In the genomic region with DNA sequence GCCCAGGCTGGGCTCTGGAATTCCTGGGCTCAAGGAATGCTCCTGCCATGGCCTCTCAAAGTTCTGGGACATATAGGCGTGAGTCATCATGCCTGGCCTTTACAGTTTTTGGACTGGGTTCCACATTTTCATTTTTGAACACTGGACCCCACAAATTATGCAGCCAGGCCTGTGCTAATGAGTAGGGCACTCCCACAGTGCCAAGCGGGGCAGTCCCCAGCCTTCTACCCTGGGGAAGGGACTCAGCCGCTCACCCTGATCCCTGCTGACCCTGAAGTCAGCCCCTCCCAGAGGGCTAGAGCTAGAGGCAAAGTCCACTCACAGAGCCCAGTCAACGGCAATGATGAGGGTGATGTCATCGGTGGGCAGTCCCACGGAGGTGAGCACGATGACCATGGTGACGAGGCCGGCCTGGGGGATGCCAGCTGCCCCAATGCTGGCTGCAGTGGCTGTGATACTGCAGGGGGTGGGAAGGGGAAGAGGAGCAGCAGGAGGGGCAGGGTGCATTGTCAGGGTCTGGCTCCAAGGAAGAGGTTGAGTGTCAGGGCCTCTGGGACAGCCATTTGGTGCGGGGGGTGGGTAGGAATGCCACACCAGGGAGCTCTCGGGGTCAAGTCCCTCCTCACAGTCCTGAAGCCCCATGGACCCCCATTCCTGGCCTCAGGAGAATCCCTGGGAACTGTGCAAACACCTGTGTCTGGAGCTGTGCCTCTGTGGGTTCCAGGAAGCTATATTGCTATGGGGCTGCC, we compare ENCODE assay signal across 2 cellular contexts.
TF ChIP-seq lines count a peak whose summit lies in the region.

No MANE protein-coding gene starts in this region.

TF ChIP-seq in SK-N-SH treated with all-trans-retinoic acid at 6 μM for 48 hours, 23 proteins besides CTCF, POLR2A, EP300 and RAD21 (continued from another document):
- TF ChIP-seq PPARA (CRISPR knock-in tag; IDR thresholded peaks at IDR 0.05; ENCODE audit: borderline replicate concordance) (no peak), SNAI2 (CRISPR knock-in tag; IDR thresholded peaks at IDR 0.05) (no peak), ESRRG (CRISPR knock-in tag; IDR thresholded peaks at IDR 0.05) (no peak), ZC3H10 (CRISPR knock-in tag; IDR thresholded peaks at IDR 0.05) (no peak), TSHZ2 (CRISPR knock-in tag; IDR thresholded peaks at IDR 0.05) (no peak), CSDC2 (CRISPR knock-in tag; IDR thresholded peaks at IDR 0.05) (no peak), TOX (CRISPR knock-in tag; IDR thresholded peaks at IDR 0.05; ENCODE audit: borderline replicate concordance) (no peak), ZNF70 (CRISPR knock-in tag; IDR thresholded peaks at IDR 0.05) (no peak), BACH2 (CRISPR knock-in tag; IDR thresholded peaks at IDR 0.05; ENCODE audit: borderline replicate concordance) (no peak), ZNF565 (CRISPR knock-in tag; conservative IDR thresholded peaks at IDR 0.05; ENCODE audit: low read depth) (no peak), ZFP3 (CRISPR knock-in tag; IDR thresholded peaks at IDR 0.05) (no peak)

TF ChIP-seq in SK-N-SH, 30 proteins besides CTCF, POLR2A, EP300 and RAD21:
- TF ChIP-seq ZBTB33 (IDR thresholded peaks at IDR 0.05; ENCODE audit: borderline replicate concordance, low read depth) = no peak
- TF ChIP-seq CHD2 (IDR thresholded peaks at IDR 0.05; ENCODE audit: low read length, partially characterized antibody) = no peak
